1 cellular context compared by ENCODE assay signal in genomic region chrX:132842839-132843238, GRCh38.
TF ChIP-seq lines count a peak whose summit lies in the region.

No MANE protein-coding gene starts in this region.

TF ChIP-seq in GM23338, 12 proteins besides CTCF, POLR2A, EP300 and RAD21:
- TF ChIP-seq ZNF462 (CRISPR knock-in tag; IDR thresholded peaks at IDR 0.05) (no peak), ZNF114 (CRISPR knock-in tag; IDR thresholded peaks at IDR 0.05) (no peak), EZH2phosphoT487 (IDR thresholded peaks at IDR 0.05; ENCODE audit: unreplicated experiment) (no peak), NANOG (IDR thresholded peaks at IDR 0.05; ENCODE audit: borderline replicate concordance) (no peak), JUNB (IDR thresholded peaks at IDR 0.05; ENCODE audit: unreplicated experiment) (no peak), POLR2AphosphoS5 (IDR thresholded peaks at IDR 0.05; ENCODE audit: low read depth) (no peak), CREB1 (CRISPR knock-in tag; IDR thresholded peaks at IDR 0.05; ENCODE audit: low read depth) (no peak), ZNF331 (CRISPR knock-in tag; IDR thresholded peaks at IDR 0.05; ENCODE audit: low read depth) (no peak), EZH2 (IDR thresholded peaks at IDR 0.05; ENCODE audit: low read depth, unreplicated experiment) (no peak), STAT1 (IDR thresholded peaks at IDR 0.05; ENCODE audit: unreplicated experiment) (no peak)
- TF ChIP-seq, protein P1, sequence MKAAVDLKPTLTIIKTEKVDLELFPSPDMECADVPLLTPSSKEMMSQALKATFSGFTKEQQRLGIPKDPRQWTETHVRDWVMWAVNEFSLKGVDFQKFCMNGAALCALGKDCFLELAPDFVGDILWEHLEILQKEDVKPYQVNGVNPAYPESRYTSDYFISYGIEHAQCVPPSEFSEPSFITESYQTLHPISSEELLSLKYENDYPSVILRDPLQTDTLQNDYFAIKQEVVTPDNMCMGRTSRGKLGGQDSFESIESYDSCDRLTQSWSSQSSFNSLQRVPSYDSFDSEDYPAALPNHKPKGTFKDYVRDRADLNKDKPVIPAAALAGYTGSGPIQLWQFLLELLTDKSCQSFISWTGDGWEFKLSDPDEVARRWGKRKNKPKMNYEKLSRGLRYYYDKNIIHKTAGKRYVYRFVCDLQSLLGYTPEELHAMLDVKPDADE (IDR thresholded peaks at IDR 0.05), result no peak
- TF ChIP-seq, protein P2, sequence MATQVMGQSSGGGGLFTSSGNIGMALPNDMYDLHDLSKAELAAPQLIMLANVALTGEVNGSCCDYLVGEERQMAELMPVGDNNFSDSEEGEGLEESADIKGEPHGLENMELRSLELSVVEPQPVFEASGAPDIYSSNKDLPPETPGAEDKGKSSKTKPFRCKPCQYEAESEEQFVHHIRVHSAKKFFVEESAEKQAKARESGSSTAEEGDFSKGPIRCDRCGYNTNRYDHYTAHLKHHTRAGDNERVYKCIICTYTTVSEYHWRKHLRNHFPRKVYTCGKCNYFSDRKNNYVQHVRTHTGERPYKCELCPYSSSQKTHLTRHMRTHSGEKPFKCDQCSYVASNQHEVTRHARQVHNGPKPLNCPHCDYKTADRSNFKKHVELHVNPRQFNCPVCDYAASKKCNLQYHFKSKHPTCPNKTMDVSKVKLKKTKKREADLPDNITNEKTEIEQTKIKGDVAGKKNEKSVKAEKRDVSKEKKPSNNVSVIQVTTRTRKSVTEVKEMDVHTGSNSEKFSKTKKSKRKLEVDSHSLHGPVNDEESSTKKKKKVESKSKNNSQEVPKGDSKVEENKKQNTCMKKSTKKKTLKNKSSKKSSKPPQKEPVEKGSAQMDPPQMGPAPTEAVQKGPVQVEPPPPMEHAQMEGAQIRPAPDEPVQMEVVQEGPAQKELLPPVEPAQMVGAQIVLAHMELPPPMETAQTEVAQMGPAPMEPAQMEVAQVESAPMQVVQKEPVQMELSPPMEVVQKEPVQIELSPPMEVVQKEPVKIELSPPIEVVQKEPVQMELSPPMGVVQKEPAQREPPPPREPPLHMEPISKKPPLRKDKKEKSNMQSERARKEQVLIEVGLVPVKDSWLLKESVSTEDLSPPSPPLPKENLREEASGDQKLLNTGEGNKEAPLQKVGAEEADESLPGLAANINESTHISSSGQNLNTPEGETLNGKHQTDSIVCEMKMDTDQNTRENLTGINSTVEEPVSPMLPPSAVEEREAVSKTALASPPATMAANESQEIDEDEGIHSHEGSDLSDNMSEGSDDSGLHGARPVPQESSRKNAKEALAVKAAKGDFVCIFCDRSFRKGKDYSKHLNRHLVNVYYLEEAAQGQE (IDR thresholded peaks at IDR 0.05; ENCODE audit: unreplicated experiment), result no peak
